In the genomic region with DNA sequence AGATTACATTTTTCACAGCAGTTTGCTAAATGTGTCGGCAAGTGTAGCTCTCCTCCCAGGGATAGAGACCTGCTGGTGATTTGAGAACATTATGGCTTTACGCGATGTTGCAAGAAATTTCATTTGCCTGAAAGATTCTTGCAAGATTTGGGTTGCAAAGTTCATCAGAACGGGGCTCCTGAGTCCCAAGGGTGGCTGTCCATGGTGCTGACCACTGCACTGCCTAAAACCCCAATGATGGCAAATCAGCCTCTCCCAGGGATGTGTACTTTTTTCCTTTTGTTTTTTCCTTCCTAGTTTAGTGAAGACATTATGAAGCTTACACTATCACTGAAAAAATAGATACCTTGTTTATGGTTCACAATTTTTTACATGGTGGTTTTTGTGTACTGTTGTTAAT, we compare ENCODE assay signal across 1 cellular context.
TF ChIP-seq lines count a peak whose summit lies in the region.

No MANE protein-coding gene starts in this region.

TF ChIP-seq in GM12878, 131 proteins besides CTCF, POLR2A, EP300 and RAD21 (continued from another document):
- TF ChIP-seq, protein P1, sequence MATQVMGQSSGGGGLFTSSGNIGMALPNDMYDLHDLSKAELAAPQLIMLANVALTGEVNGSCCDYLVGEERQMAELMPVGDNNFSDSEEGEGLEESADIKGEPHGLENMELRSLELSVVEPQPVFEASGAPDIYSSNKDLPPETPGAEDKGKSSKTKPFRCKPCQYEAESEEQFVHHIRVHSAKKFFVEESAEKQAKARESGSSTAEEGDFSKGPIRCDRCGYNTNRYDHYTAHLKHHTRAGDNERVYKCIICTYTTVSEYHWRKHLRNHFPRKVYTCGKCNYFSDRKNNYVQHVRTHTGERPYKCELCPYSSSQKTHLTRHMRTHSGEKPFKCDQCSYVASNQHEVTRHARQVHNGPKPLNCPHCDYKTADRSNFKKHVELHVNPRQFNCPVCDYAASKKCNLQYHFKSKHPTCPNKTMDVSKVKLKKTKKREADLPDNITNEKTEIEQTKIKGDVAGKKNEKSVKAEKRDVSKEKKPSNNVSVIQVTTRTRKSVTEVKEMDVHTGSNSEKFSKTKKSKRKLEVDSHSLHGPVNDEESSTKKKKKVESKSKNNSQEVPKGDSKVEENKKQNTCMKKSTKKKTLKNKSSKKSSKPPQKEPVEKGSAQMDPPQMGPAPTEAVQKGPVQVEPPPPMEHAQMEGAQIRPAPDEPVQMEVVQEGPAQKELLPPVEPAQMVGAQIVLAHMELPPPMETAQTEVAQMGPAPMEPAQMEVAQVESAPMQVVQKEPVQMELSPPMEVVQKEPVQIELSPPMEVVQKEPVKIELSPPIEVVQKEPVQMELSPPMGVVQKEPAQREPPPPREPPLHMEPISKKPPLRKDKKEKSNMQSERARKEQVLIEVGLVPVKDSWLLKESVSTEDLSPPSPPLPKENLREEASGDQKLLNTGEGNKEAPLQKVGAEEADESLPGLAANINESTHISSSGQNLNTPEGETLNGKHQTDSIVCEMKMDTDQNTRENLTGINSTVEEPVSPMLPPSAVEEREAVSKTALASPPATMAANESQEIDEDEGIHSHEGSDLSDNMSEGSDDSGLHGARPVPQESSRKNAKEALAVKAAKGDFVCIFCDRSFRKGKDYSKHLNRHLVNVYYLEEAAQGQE (IDR thresholded peaks at IDR 0.05; ENCODE audit: low read depth, low read length) = peak; percentile 97
- TF ChIP-seq, protein P2, sequence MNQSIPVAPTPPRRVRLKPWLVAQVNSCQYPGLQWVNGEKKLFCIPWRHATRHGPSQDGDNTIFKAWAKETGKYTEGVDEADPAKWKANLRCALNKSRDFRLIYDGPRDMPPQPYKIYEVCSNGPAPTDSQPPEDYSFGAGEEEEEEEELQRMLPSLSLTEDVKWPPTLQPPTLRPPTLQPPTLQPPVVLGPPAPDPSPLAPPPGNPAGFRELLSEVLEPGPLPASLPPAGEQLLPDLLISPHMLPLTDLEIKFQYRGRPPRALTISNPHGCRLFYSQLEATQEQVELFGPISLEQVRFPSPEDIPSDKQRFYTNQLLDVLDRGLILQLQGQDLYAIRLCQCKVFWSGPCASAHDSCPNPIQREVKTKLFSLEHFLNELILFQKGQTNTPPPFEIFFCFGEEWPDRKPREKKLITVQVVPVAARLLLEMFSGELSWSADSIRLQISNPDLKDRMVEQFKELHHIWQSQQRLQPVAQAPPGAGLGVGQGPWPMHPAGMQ (IDR thresholded peaks at IDR 0.05; ENCODE audit: borderline replicate concordance) = no peak
- TF ChIP-seq, protein P3, sequence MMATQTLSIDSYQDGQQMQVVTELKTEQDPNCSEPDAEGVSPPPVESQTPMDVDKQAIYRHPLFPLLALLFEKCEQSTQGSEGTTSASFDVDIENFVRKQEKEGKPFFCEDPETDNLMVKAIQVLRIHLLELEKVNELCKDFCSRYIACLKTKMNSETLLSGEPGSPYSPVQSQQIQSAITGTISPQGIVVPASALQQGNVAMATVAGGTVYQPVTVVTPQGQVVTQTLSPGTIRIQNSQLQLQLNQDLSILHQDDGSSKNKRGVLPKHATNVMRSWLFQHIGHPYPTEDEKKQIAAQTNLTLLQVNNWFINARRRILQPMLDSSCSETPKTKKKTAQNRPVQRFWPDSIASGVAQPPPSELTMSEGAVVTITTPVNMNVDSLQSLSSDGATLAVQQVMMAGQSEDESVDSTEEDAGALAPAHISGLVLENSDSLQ (IDR thresholded peaks at IDR 0.05) = no peak
- TF ChIP-seq KLF5 (IDR thresholded peaks at IDR 0.05; ENCODE audit: partially characterized antibody) (no peak), ZNF622 (IDR thresholded peaks at IDR 0.05) (no peak), TCF12 (IDR thresholded peaks at IDR 0.05; ENCODE audit: low read depth, low read length) (no peak), BHLHE40 (IDR thresholded peaks at IDR 0.05; ENCODE audit: borderline replicate concordance in 1 of 2, low read depth in 2 of 2, low read length in 1 of 2) (no peak), RCOR1 (conservative IDR thresholded peaks at IDR 0.05; ENCODE audit: low read depth, low read length) (0 out of 2 replicates have a peak, but pooled peaks have one; percentile 46), BCL11A (IDR thresholded peaks at IDR 0.05; ENCODE audit: low read depth, low read length) (no peak), NFXL1 (IDR thresholded peaks at IDR 0.05; ENCODE audit: borderline replicate concordance) (no peak), MTA2 (IDR thresholded peaks at IDR 0.05; ENCODE audit: low read depth) (no peak)
TF ChIP-seq in GM12878: peak in this region for 3.
